In the genomic region with DNA sequence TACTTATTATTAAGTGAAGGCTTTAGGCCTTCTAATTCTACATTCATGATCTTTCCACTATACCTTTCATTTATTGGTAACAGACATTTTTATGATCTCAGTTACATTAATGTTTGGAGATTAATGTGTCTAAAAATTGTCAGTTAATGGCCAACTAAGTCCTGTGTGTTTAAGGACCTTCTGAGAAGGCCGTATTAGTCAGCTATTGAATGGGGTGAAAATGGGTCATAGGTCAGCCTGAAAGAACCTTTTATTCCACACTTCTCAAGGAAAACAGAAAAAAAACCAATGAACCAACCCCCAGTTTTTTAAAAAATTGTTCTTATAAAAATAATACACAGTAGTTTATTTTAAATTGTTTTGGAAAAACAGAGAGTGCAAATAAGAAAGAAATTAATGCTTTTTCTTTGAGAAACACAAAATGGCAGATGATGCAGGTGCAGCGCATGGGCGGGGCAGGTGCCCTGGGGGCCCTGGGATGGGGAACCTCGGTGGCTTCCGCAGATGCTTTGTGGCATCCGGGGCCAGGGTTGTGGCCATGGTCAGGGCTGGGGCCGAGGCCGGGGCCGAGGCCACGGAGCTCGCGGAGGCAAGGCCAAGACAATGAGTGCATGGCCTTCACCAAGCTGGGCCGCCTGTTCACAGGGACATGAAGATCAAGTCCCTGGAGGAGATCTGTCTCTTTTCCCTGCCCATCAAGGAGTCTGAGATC, we compare ENCODE assay signal across 27 cellular contexts.
"Had no signal": no experiment of that assay in that cellular context is flagged by ENCODE, and none has a peak within 500 bp of the region (broad histone marks: within the 10 kb centered on the region; RNA-seq: fewer than 3 reads in every experiment).

No MANE protein-coding gene starts in this region.

- H3K4me3 ChIP-seq: colonic mucosa, gastrocnemius medialis, left lung, neural progenitor cell, pancreas, right atrium auricular region, skin epidermis, suprapubic skin, transverse colon, upper lobe of right lung, uterus had no signal

- ATAC-seq: esophagus mucosa; gastrocnemius medialis; left lung; naive thymus-derived CD4-positive, alpha-beta T cell; stimulated activated naive CD8-positive, alpha-beta T cell treated with anti-CD3 and anti-CD28 coated beads, Interleukin-15, amount 100 ng/mL, for 72 hours; upper lobe of right lung had no signal

- H3K36me3 ChIP-seq: colonic mucosa, gastrocnemius medialis, left lung, neural progenitor cell, pancreas, right atrium auricular region, suprapubic skin, transverse colon, upper lobe of right lung, uterus had no signal

- DNase-seq: colonic mucosa; effector CD8-positive, alpha-beta T cell; endodermal cell; gastrocnemius medialis; head of caudate nucleus; kidney; left lung; mesendoderm; midbrain; naive thymus-derived CD4-positive, alpha-beta T cell; nucleus accumbens; pancreas; stimulated activated CD4-positive, alpha-beta T cell treated with anti-CD3 and anti-CD28 coated beads, Interleukin-12 subunit alpha, Interleukin-12 subunit beta, amount 100 ng/mL, for 4 hours; stimulated activated CD4-positive, alpha-beta T cell treated with anti-CD3 and anti-CD28 coated beads, Interleukin-1b, Interleukin-23, amount 100 ng/mL, for 48 hours; stimulated activated CD4-positive, alpha-beta T cell treated with anti-CD3 and anti-CD28 coated beads, Interleukin-4, amount 100 ng/mL, for 1 hour; stimulated activated CD8-positive, alpha-beta memory T cell treated with anti-CD3 and anti-CD28 coated beads, Interleukin-4, amount 100 ng/mL, for 48 hours; stimulated activated naive CD4-positive, alpha-beta T cell; stimulated activated naive CD8-positive, alpha-beta T cell treated with anti-CD3 and anti-CD28 coated beads, Interleukin-15, amount 100 ng/mL, for 72 hours; transverse colon; upper lobe of right lung; uterus had no signal

- H3K27ac ChIP-seq: colonic mucosa, epithelial cell of prostate, gastrocnemius medialis, left lung, neural progenitor cell, pancreas, right atrium auricular region, skin epidermis, suprapubic skin, transverse colon, upper lobe of right lung, uterus had no signal

- H3K9ac ChIP-seq: neural progenitor cell had no signal

- H3K9me3 ChIP-seq: colonic mucosa, gastrocnemius medialis, left lung, pancreas, right atrium auricular region, suprapubic skin, transverse colon, upper lobe of right lung, uterus had no signal

- H3K4me2 ChIP-seq: neural progenitor cell had no signal

- H3K27me3 ChIP-seq: colonic mucosa, gastrocnemius medialis, left lung, neural progenitor cell, pancreas, right atrium auricular region, suprapubic skin, transverse colon, upper lobe of right lung, uterus had no signal

- H3K4me1 ChIP-seq: colonic mucosa, gastrocnemius medialis, left lung, neural progenitor cell, pancreas, right atrium auricular region, suprapubic skin, transverse colon, upper lobe of right lung, uterus had no signal

- H2AFZ ChIP-seq: neural progenitor cell had no signal
